Comparison of ENCODE assay signal across 7 cellular contexts in genomic region chr12:6340745-6341438, GRCh38. TPM values are rescaled to one million over a fixed set of nuclear protein-coding genes. Genes with fewer than 3 reads are reported as not detected.
DNase-seq lines count a peak whose midpoint lies in the region; FAIRE-seq and TF ChIP-seq lines count a peak whose summit lies in the region.
"Had no signal": no experiment of that assay in that cellular context is flagged by ENCODE, and none has a peak within 500 bp of the region (broad histone marks: within the 10 kb centered on the region; RNA-seq: fewer than 3 reads in every experiment).

No MANE protein-coding gene starts in this region.

- H3K36me3 ChIP-seq in GM23248 (ENCODE audit: low read depth), result no peaks in the 10 kb centered on the region
- H3K36me3 ChIP-seq in bronchial epithelial cell (ENCODE audit: control insufficient read depth, insufficient read depth, low read length), result peaks cover 5% of the 10 kb centered on the region
- H3K36me3 ChIP-seq in neuron (ENCODE audit: insufficient read depth, low read length), result peaks cover 3% of the 10 kb centered on the region

- H3K27ac ChIP-seq in GM23248, result peak overlapping the region; percentile 100

- WGBS in GM23248 (ENCODE audit: low coverage in 1 of 2, low lambda C conversion rate in 2 of 2, missing lambda C conversion rate in 2 of 2), 2 experiments, result 1 to 2% methylated on average over 15 of the region's 15 CpGs

- peak; percentile 37 for DNase-seq in GM23248
- DNase-seq in bronchial epithelial cell (ENCODE audit: low read depth), result no peak
- no peak for DNase-seq in KG1 (lab: John Stamatoyannopoulos, UW)
- no peak for DNase-seq in hepatic stellate cell (ENCODE audit: low spot score)
- DNase-seq in superior temporal gyrus (ENCODE audit: extremely low spot score), result no peak

- H3F3A ChIP-seq in GM23248 (ENCODE audit: insufficient read depth), result peaks cover 47% of the 10 kb centered on the region

- H3K4me2 ChIP-seq in GM23248 (ENCODE audit: unreplicated experiment), result peak overlapping the region; percentile 97

- H3K79me2 ChIP-seq in GM23248 (ENCODE audit: insufficient read depth), result peaks cover 66% of the 10 kb centered on the region

- H3K9me3 ChIP-seq in GM23248 (ENCODE audit: low read depth) (no peaks in the 10 kb centered on the region), neuron (ENCODE audit: low read length) (no peaks in the 10 kb centered on the region)

- H3K4me1 ChIP-seq in GM23248 (ENCODE audit: insufficient read depth) (peaks cover 48% of the 10 kb centered on the region), neuron (ENCODE audit: insufficient read depth, low read length) (peaks cover 51% of the 10 kb centered on the region)

- FAIRE-seq in bronchial epithelial cell (lab: Jason Lieb, UNC), result no peak

- no peak overlapping the region for H2AFZ ChIP-seq in GM23248
- no peak overlapping the region for H2AFZ ChIP-seq in neuron (ENCODE audit: low read depth, low read length)

- H3K4me3 ChIP-seq in GM23248, result peak overlapping the region; percentile 98
- peak overlapping the region; percentile 82 for H3K4me3 ChIP-seq in bronchial epithelial cell (ENCODE audit: low read depth, low read length)
- peak overlapping the region; percentile 78 for H3K4me3 ChIP-seq in neuron (ENCODE audit: low read length)

- TF ChIP-seq CTCF in bronchial epithelial cell (IDR thresholded peaks at IDR 0.05; ENCODE audit: insufficient read depth, low read length, severe bottlenecking), result no peak

- in situ Hi-C loops in GM23248 (cut with MboI), result no loop called here

- H4K20me1 ChIP-seq in GM23248 (ENCODE audit: insufficient read depth), result peaks cover 5% of the 10 kb centered on the region; the same call in 1 of the 2 replicates

- H3K9ac ChIP-seq in GM23248, result peak overlapping the region; percentile 99

- no peaks in the 10 kb centered on the region for H3K9me2 ChIP-seq in GM23248 (ENCODE audit: insufficient read depth)

- H3K27me3 ChIP-seq in GM23248 (replicated peaks; ENCODE audit: insufficient read depth) (no peaks in the 10 kb centered on the region), bronchial epithelial cell (ENCODE audit: control insufficient read depth, insufficient read depth, low read length) (no peaks in the 10 kb centered on the region), neuron (ENCODE audit: insufficient read depth, low read length) (no peaks in the 10 kb centered on the region)

RNA-seq across cellular contexts. Expression of gene TNFRSF1A, which starts 1.0 kb away (rescaled TPM):
- total RNA-seq in GM23248 (2014; rRNA removed; shearing (Covaris generic)), result 247 and 343 TPM in 2 replicates
- 183 and 197 TPM in 2 replicates for polyA plus RNA-seq in GM23248 (2016; fragmentation: Nextera tagmentation; extraction: Ambion mirVana)
- 26.9 and 47.0 TPM in 2 replicates for total RNA-seq in bronchial epithelial cell

RNA-seq across cellular contexts. Expression of gene PLEKHG6, which starts 30.4 kb away (rescaled TPM):
- total RNA-seq in GM23248 (2014; rRNA removed; shearing (Covaris generic)), result not detected in 2 replicates
- 0.30 TPM in 1 of 2 replicates, not detected in the other for polyA plus RNA-seq in GM23248 (2016; fragmentation: Nextera tagmentation; extraction: Ambion mirVana)
- 15.3 and 23.4 TPM in 2 replicates for total RNA-seq in bronchial epithelial cell
- total RNA-seq: pulmonary artery endothelial cell had no signal

RNA-seq across cellular contexts. Expression of gene SCNN1A, which starts 34.5 kb away (rescaled TPM):
- total RNA-seq in GM23248 (2014; rRNA removed; shearing (Covaris generic)), result 0.76 TPM in 1 of 2 replicates, not detected in the other
- polyA plus RNA-seq in GM23248 (2016; fragmentation: Nextera tagmentation; extraction: Ambion mirVana), result 0.25 and 0.59 TPM in 2 replicates
- 54.5 and 57.7 TPM in 2 replicates for total RNA-seq in bronchial epithelial cell

RNA-seq across cellular contexts. Expression of gene LTBR, which starts 43.1 kb away (rescaled TPM):
- total RNA-seq in GM23248 (2014; rRNA removed; shearing (Covaris generic)), result 147 TPM in 2 replicates
- 113 and 117 TPM in 2 replicates for polyA plus RNA-seq in GM23248 (2016; fragmentation: Nextera tagmentation; extraction: Ambion mirVana)
- total RNA-seq in bronchial epithelial cell, result 55.8 and 60.6 TPM in 2 replicates

Comparison
In these comparisons a context has a peak if more than half of its experiments do, and no peak if none do; other contexts are left out.
1. RNA of gene PLEKHG6, which starts 30.4 kb away (total RNA-seq): 15.3 to 23.4 TPM in bronchial epithelial cell; not detected in GM23248; every median in the first group is over 10 times any median in the second.
2. RNA of gene SCNN1A, which starts 34.5 kb away (total RNA-seq): 54.5 to 57.7 TPM in bronchial epithelial cell; 0.76 TPM in GM23248; every median in the first group is over 10 times any median in the second.
3. Peak in every context shown above with its lines, with median percentiles within 50 percentile points of each other: H3K4me3 ChIP-seq.